26 cellular contexts compared by ENCODE assay signal in genomic region chr21:38721055-38721454, GRCh38.
"Had no signal": no experiment of that assay in that cellular context is flagged by ENCODE, and none has a peak within 500 bp of the region (broad histone marks: within the 10 kb centered on the region; RNA-seq: fewer than 3 reads in every experiment).

No MANE protein-coding gene starts in this region.

- H3K4me3 Mint-ChIP-seq: activated CD8-positive, alpha-beta memory T cell treated with anti-CD3 and anti-CD28 coated beads, Interleukin-2, amount 10 ng/mL, durations not matched to agents 7 days and 5 days; activated CD8-positive, alpha-beta T cell treated with anti-CD3 and anti-CD28 coated beads, Interleukin-2, amount 10 ng/mL, durations not matched to agents 7 days and 5 days; activated T-cell treated with anti-CD3 and anti-CD28 coated beads, Interleukin-2, amount 50 U/mL, for 4 hours had no signal

- H3K4me1 Mint-ChIP-seq: activated CD8-positive, alpha-beta memory T cell treated with anti-CD3 and anti-CD28 coated beads, Interleukin-2, amount 10 ng/mL, durations not matched to agents 7 days and 5 days had no signal

- H3K9me3 ChIP-seq: SK-N-SH had no signal

- ATAC-seq: activated CD8-positive, alpha-beta memory T cell treated with anti-CD3 and anti-CD28 coated beads, Interleukin-2, amount 10 ng/mL, durations not matched to agents 7 days and 5 days; activated CD8-positive, alpha-beta T cell treated with anti-CD3 and anti-CD28 coated beads, Interleukin-2, amount 10 ng/mL, durations not matched to agents 7 days and 5 days; activated naive CD4-positive, alpha-beta T cell treated with anti-CD3 and anti-CD28 coated beads, Interleukin-2, amount 50 U/mL, for 72 hours; activated T-cell treated with anti-CD3 and anti-CD28 coated beads, Interleukin-2, amount 50 U/mL, for 4 hours; Panc1; Right ventricle myocardium inferior had no signal

- DNase-seq: activated CD4-positive, alpha-beta T cell treated with anti-CD3 and anti-CD28 coated beads for 48 hours; activated CD4-positive, alpha-beta T cell treated with anti-CD3 and anti-CD28 coated beads, Interleukin-2, amount 50 U/mL, for 4 hours; activated CD4-positive, CD25-positive, alpha-beta regulatory T cell treated with anti-CD3 and anti-CD28 coated beads, Interleukin-2, amount 50 U/mL, for 72 hours; activated CD8-positive, alpha-beta memory T cell treated with anti-CD3 and anti-CD28 coated beads, Interleukin-2, amount 10 ng/mL, durations not matched to agents 7 days and 5 days; activated CD8-positive, alpha-beta T cell treated with anti-CD3 and anti-CD28 coated beads, Interleukin-2, amount 10 ng/mL, durations not matched to agents 7 days and 5 days; activated effector memory CD4-positive, alpha-beta T cell treated with anti-CD3 and anti-CD28 coated beads, Interleukin-2, amount 50 U/mL, for 16 hours; activated naive CD4-positive, alpha-beta T cell treated with Interleukin-2 at 50 U/mL for 16 hours; activated T-cell treated with anti-CD3 and anti-CD28 coated beads, Interleukin-2, amount 50 U/mL, for 4 hours; cerebellar nuclear complex; Karpas-422; NCI-H1092; NCI-H1417 treated with DMSO at 0.1 percent for 48 hours; NCI-H1694; NCI-H2029; NCI-H2107; NCI-H345; NCI-H510A; NCI-H526 treated with DMSO at 0.1 percent for 48 hours; NK-92 treated with Interleukin-12 subunit alpha and Interleukin-12 subunit beta, amount 100 ng/mL, for 24 hours; OCI-M1; RPMI8226; SK-N-SH; SW 1271 had no signal

- H3K36me3 Mint-ChIP-seq: activated CD8-positive, alpha-beta memory T cell treated with anti-CD3 and anti-CD28 coated beads, Interleukin-2, amount 10 ng/mL, durations not matched to agents 7 days and 5 days had no signal

- H3K9ac ChIP-seq: SK-N-SH had no signal

- H3K27ac Mint-ChIP-seq: activated CD8-positive, alpha-beta memory T cell treated with anti-CD3 and anti-CD28 coated beads, Interleukin-2, amount 10 ng/mL, durations not matched to agents 7 days and 5 days; activated CD8-positive, alpha-beta T cell treated with anti-CD3 and anti-CD28 coated beads, Interleukin-2, amount 10 ng/mL, durations not matched to agents 7 days and 5 days; activated naive CD4-positive, alpha-beta T cell treated with anti-CD3 and anti-CD28 coated beads, Interleukin-2, amount 50 U/mL, for 72 hours had no signal

- H3K9me2 ChIP-seq: SK-N-SH had no signal

- H3K4me2 ChIP-seq: SK-N-SH had no signal

- H3K27me3 Mint-ChIP-seq: activated CD8-positive, alpha-beta memory T cell treated with anti-CD3 and anti-CD28 coated beads, Interleukin-2, amount 10 ng/mL, durations not matched to agents 7 days and 5 days had no signal
